ENCODE assay signal across 16 cellular contexts in genomic region chr1:185541861-185542260, GRCh38.
DNase-seq lines count a peak whose midpoint lies in the region; ATAC-seq, FAIRE-seq and TF ChIP-seq lines count a peak whose summit lies in the region.
"Had no signal": no experiment of that assay in that cellular context is flagged by ENCODE, and none has a peak within 500 bp of the region (broad histone marks: within the 10 kb centered on the region; RNA-seq: fewer than 3 reads in every experiment).

No MANE protein-coding gene starts in this region.

- H2AFZ ChIP-seq in astrocyte (ENCODE audit: low read depth, low read length), result no peak overlapping the region
- no peak overlapping the region for H2AFZ ChIP-seq in MM.1S (ENCODE audit: low read length)

- no peaks in the 10 kb centered on the region for H3K9me3 ChIP-seq in HAP-1
- no peaks in the 10 kb centered on the region for H3K9me3 ChIP-seq in astrocyte (ENCODE audit: insufficient read depth, low read depth, low read length)
- H3K9me3 ChIP-seq in MM.1S (replicated peaks; ENCODE audit: insufficient read depth, low read length), result no peaks in the 10 kb centered on the region
- H3K9me3 ChIP-seq: esophagus muscularis mucosa had no signal

- peaks cover 24% of the 10 kb centered on the region for H3K4me1 ChIP-seq in HAP-1
- no peaks in the 10 kb centered on the region for H3K4me1 ChIP-seq in astrocyte (ENCODE audit: insufficient read depth, low read length)
- no peaks in the 10 kb centered on the region for H3K4me1 ChIP-seq in MM.1S (ENCODE audit: low read length)
- H3K4me1 ChIP-seq: esophagus muscularis mucosa had no signal

- H3K27me3 ChIP-seq in HAP-1 (ENCODE audit: low read depth) (no peaks in the 10 kb centered on the region), astrocyte (ENCODE audit: insufficient read depth, low read length) (no peaks in the 10 kb centered on the region), MM.1S (replicated peaks; ENCODE audit: insufficient read depth, low read length) (no peaks in the 10 kb centered on the region)
- H3K27me3 ChIP-seq: esophagus muscularis mucosa had no signal

- no peak overlapping the region for H3K9ac ChIP-seq in astrocyte (ENCODE audit: low read length)
- H3K9ac ChIP-seq in MM.1S (ENCODE audit: low read length), result no peak overlapping the region

- H3K4me3 ChIP-seq in HAP-1 (no peak overlapping the region), astrocyte (ENCODE audit: insufficient read depth, low read depth, low read length) (no peak overlapping the region), MM.1S (ENCODE audit: low read length) (no peak overlapping the region)
- H3K4me3 ChIP-seq: esophagus muscularis mucosa had no signal

- H3K27ac Mint-ChIP-seq in astrocyte (ENCODE audit: unreplicated experiment), result peak overlapping the region; percentile 63

- H4K20me1 ChIP-seq in astrocyte (ENCODE audit: insufficient read depth, low read length) (no peaks in the 10 kb centered on the region), MM.1S (ENCODE audit: insufficient read depth, low read length) (no peaks in the 10 kb centered on the region)

- H3K27ac ChIP-seq in astrocyte (ENCODE audit: low read depth, low read length), result no peak overlapping the region
- no peak overlapping the region for H3K27ac ChIP-seq in MM.1S (ENCODE audit: low read length)
- H3K27ac ChIP-seq: esophagus muscularis mucosa had no signal

- peaks cover 19% of the 10 kb centered on the region for H3K4me1 Mint-ChIP-seq in astrocyte (ENCODE audit: low read depth, unreplicated experiment)

- H3K36me3 ChIP-seq in HAP-1 (replicated peaks) (no peaks in the 10 kb centered on the region), astrocyte (ENCODE audit: insufficient read depth, low read length) (no peaks in the 10 kb centered on the region), MM.1S (replicated peaks; ENCODE audit: insufficient read depth, low read length) (no peaks in the 10 kb centered on the region)
- H3K36me3 ChIP-seq: esophagus muscularis mucosa had no signal

- no peak overlapping the region for H3K4me3 Mint-ChIP-seq in astrocyte (ENCODE audit: unreplicated experiment)
- H3K4me3 Mint-ChIP-seq: natural killer cell treated with Interleukin-12 subunit alpha and Interleukin-12 subunit beta and Interleukin-15 and Interleukin-18, amount 100 ng/mL, for 72 hours had no signal

- no peak for TF ChIP-seq CTCF in astrocyte (IDR thresholded peaks at IDR 0.05; ENCODE audit: insufficient read depth, low read depth, low read length)
- TF ChIP-seq CTCF in MM.1S (IDR thresholded peaks at IDR 0.05; ENCODE audit: low read length), result no peak

- no peak overlapping the region for H3K4me2 ChIP-seq in astrocyte (ENCODE audit: low read length)
- H3K4me2 ChIP-seq in MM.1S (ENCODE audit: low read depth, low read length), result no peak overlapping the region

- H3K9me3 Mint-ChIP-seq in astrocyte (ENCODE audit: unreplicated experiment), result peaks cover 11% of the 10 kb centered on the region

- H3K79me2 ChIP-seq in astrocyte (ENCODE audit: insufficient read depth, low read length) (no peaks in the 10 kb centered on the region), MM.1S (ENCODE audit: low read length) (no peaks in the 10 kb centered on the region)

- H3K36me3 Mint-ChIP-seq in astrocyte (ENCODE audit: low read depth, unreplicated experiment), result peaks cover 2% of the 10 kb centered on the region

- H3K9me2 ChIP-seq in MM.1S (replicated peaks; ENCODE audit: insufficient read depth, low read length), result no peaks in the 10 kb centered on the region

- no peak for FAIRE-seq in astrocyte (lab: Jason Lieb, UNC)
- FAIRE-seq: GM19239 had no signal

- H3K27me3 Mint-ChIP-seq in astrocyte (ENCODE audit: low read depth, unreplicated experiment), result peaks cover 5% of the 10 kb centered on the region
- H3K27me3 Mint-ChIP-seq: natural killer cell treated with Interleukin-12 subunit alpha and Interleukin-12 subunit beta and Interleukin-15 and Interleukin-18, amount 100 ng/mL, for 72 hours had no signal

- no peak for ATAC-seq in GM21390 (IDR thresholded peaks at IDR 0.05; ENCODE audit: unreplicated experiment)
- ATAC-seq: natural killer cell treated with Interleukin-12 subunit alpha and Interleukin-12 subunit beta and Interleukin-15 and Interleukin-18, amount 100 ng/mL, for 72 hours had no signal

- in situ Hi-C loops in HAP-1 (cut with MboI; ENCODE audit: low sequenced_read_pairs), result no loop called here

- H3F3A ChIP-seq in MM.1S (ENCODE audit: insufficient read depth, low read length), result no peaks in the 10 kb centered on the region

- DNase-seq in A172 (ENCODE audit: low spot score) (peak; percentile 43), HAP-1 (ENCODE audit: low spot score in 2 of 2) (peak; percentile 48 to 96), astrocyte (ENCODE audit: low read depth) (peak; percentile 68), islet precursor cell (peak; percentile 58), NCI-H2171 treated with DMSO at 0.1 percent for 48 hours (lab: John Stamatoyannopoulos, UW) (no peak), NCI-H1105 (lab: John Stamatoyannopoulos, UW) (no peak), MM.1S (no peak)
- DNase-seq: 8988T; activated CD4-positive, alpha-beta T cell treated with anti-CD3 and anti-CD28 coated beads, Interleukin-2, amount 50 U/mL, for 1 hour; amniotic stem cell; Right ventricle myocardium superior; substantia nigra had no signal

Comparison
In these comparisons a context has a peak if more than half of its experiments do, and no peak if none do; other contexts are left out.
1. DNase-seq: peak in A172 (single experiment), HAP-1 (2 of 2), astrocyte (single experiment) and islet precursor cell (single experiment); none in NCI-H2171 treated with DMSO at 0.1 percent for 48 hours (single experiment), NCI-H1105 (single experiment) and MM.1S (single experiment).